In the genomic region with DNA sequence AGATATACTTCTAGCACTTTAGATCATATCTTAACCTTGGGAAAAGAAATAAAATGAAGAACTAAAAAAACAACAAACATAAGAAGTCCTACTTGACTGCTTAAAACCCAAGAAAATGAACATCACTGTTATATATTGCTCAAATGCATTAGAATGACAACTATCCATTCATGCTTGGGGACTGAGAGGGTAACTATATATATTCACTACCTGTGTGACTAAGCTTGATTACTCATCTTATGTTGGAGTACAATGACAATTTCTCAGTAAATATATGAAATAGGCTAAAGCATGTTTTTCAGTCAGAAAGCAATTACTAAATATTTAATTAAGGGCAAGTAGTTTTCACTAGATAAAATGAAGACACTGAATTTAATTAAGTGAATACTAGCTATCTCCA, we compare ENCODE assay signal across 20 cellular contexts. TPM values are rescaled to one million over a fixed set of nuclear protein-coding genes. Genes with fewer than 3 reads are reported as not detected.
DNase-seq lines count a peak whose midpoint lies in the region; ATAC-seq and TF ChIP-seq lines count a peak whose summit lies in the region.
"Had no signal": no experiment of that assay in that cellular context is flagged by ENCODE, and none has a peak within 500 bp of the region (broad histone marks: within the 10 kb centered on the region; RNA-seq: fewer than 3 reads in every experiment).

No MANE protein-coding gene starts in this region.

- no peak overlapping the region for H3K27ac ChIP-seq in stomach
- H3K27ac ChIP-seq: C4-2B had no signal

- peaks cover 9% of the 10 kb centered on the region for H3K4me1 Mint-ChIP-seq in activated T-cell treated with anti-CD3 and anti-CD28 coated beads, Interleukin-2, amount 50 U/mL, for 24 hours (ENCODE audit: low read depth)
- H3K4me1 Mint-ChIP-seq in activated T-cell treated with anti-CD3 and anti-CD28 coated beads, Interleukin-2, amount 50 U/mL, for 4 hours (ENCODE audit: low read depth), result no peaks in the 10 kb centered on the region
- no peaks in the 10 kb centered on the region for H3K4me1 Mint-ChIP-seq in endothelial cell (ENCODE audit: unreplicated experiment)
- H3K4me1 Mint-ChIP-seq: GM23338 had no signal

- H3K4me3 Mint-ChIP-seq in activated T-cell treated with anti-CD3 and anti-CD28 coated beads, Interleukin-2, amount 50 U/mL, for 24 hours, result no peak overlapping the region
- no peak overlapping the region for H3K4me3 Mint-ChIP-seq in activated T-cell treated with anti-CD3 and anti-CD28 coated beads, Interleukin-2, amount 50 U/mL, for 4 hours
- no peak overlapping the region for H3K4me3 Mint-ChIP-seq in endothelial cell (ENCODE audit: unreplicated experiment)
- H3K4me3 Mint-ChIP-seq: GM23338 had no signal

- TF ChIP-seq EP300 in stomach (IDR thresholded peaks at IDR 0.05), result no peak

- no peaks in the 10 kb centered on the region for H3K4me1 ChIP-seq in stomach

- intact Hi-C loops in stomach (cut with DNase I; ENCODE audit: low total_unique reads), result no loop called here

- H3K27me3 ChIP-seq in stomach, result no peaks in the 10 kb centered on the region

- DNase-seq in activated T-cell treated with anti-CD3 and anti-CD28 coated beads, Interleukin-2, amount 50 U/mL, for 24 hours, result no peak
- no peak for DNase-seq in activated T-cell treated with anti-CD3 and anti-CD28 coated beads, Interleukin-2, amount 50 U/mL, for 4 hours
- peak; percentile 32 for DNase-seq in ELR (ENCODE audit: low read depth)
- peak; percentile 41 for DNase-seq in HT1080 (ENCODE audit: low read depth)
- no peak for DNase-seq in endothelial cell (ENCODE audit: low spot score)
- DNase-seq in stomach, result no peak
- DNase-seq in NCI-H774 (lab: John Stamatoyannopoulos, UW), result no peak
- DNase-seq: DND-41; MM.1S; NCI-H1105; NCI-H2081; NCI-H2171 treated with DMSO at 0.1 percent for 48 hours; NCI-H446; NCI-H69; NK-92 treated with Interleukin-12 subunit alpha and Interleukin-12 subunit beta, amount 100 ng/mL, for 24 hours; SHP77 treated with DMSO at 0.1 percent for 48 hours had no signal

- no peaks in the 10 kb centered on the region for H3K9me3 ChIP-seq in stomach

- peak overlapping the region; percentile 37 for H3K27ac Mint-ChIP-seq in activated T-cell treated with anti-CD3 and anti-CD28 coated beads, Interleukin-2, amount 50 U/mL, for 24 hours
- H3K27ac Mint-ChIP-seq in endothelial cell (ENCODE audit: unreplicated experiment), result peak overlapping the region; percentile 81
- H3K27ac Mint-ChIP-seq: GM23338 had no signal

- TF ChIP-seq CTCF in endothelial cell (IDR thresholded peaks at IDR 0.05; ENCODE audit: unreplicated experiment) (no peak), stomach (IDR thresholded peaks at IDR 0.05) (no peak)

- ATAC-seq in activated T-cell treated with anti-CD3 and anti-CD28 coated beads, Interleukin-2, amount 50 U/mL, for 4 hours, result no peak
- no peak for ATAC-seq in HG02623 (IDR thresholded peaks at IDR 0.05; ENCODE audit: unreplicated experiment)
- ATAC-seq: GM23338, HCT116 had no signal

- no peaks in the 10 kb centered on the region for H3K9me3 Mint-ChIP-seq in activated T-cell treated with anti-CD3 and anti-CD28 coated beads, Interleukin-2, amount 50 U/mL, for 24 hours
- no peaks in the 10 kb centered on the region for H3K9me3 Mint-ChIP-seq in activated T-cell treated with anti-CD3 and anti-CD28 coated beads, Interleukin-2, amount 50 U/mL, for 4 hours
- H3K9me3 Mint-ChIP-seq in endothelial cell (ENCODE audit: unreplicated experiment), result no peaks in the 10 kb centered on the region
- H3K9me3 Mint-ChIP-seq: GM23338 had no signal

- no peaks in the 10 kb centered on the region for H3K27me3 Mint-ChIP-seq in activated T-cell treated with anti-CD3 and anti-CD28 coated beads, Interleukin-2, amount 50 U/mL, for 24 hours
- H3K27me3 Mint-ChIP-seq in activated T-cell treated with anti-CD3 and anti-CD28 coated beads, Interleukin-2, amount 50 U/mL, for 4 hours (ENCODE audit: low read depth), result no peaks in the 10 kb centered on the region
- H3K27me3 Mint-ChIP-seq in endothelial cell (ENCODE audit: unreplicated experiment), result no peaks in the 10 kb centered on the region

- TF ChIP-seq POLR2A in stomach (IDR thresholded peaks at IDR 0.05), result no peak

- H3K4me3 ChIP-seq in stomach, result no peak overlapping the region
- H3K4me3 ChIP-seq: GM23338 had no signal

- peaks cover 9 to 96% (median 79%) of the 10 kb centered on the region in 4 donors for H3K36me3 ChIP-seq in stomach

- peaks cover 79% of the 10 kb centered on the region for H3K36me3 Mint-ChIP-seq in activated T-cell treated with anti-CD3 and anti-CD28 coated beads, Interleukin-2, amount 50 U/mL, for 24 hours (ENCODE audit: low read depth)
- peaks cover 42% of the 10 kb centered on the region for H3K36me3 Mint-ChIP-seq in activated T-cell treated with anti-CD3 and anti-CD28 coated beads, Interleukin-2, amount 50 U/mL, for 4 hours (ENCODE audit: insufficient read depth)
- H3K36me3 Mint-ChIP-seq in endothelial cell (ENCODE audit: low read depth, unreplicated experiment), result peaks cover 7% of the 10 kb centered on the region

RNA-seq across cellular contexts. Expression of a gene that starts 40.1 kb away (rescaled TPM):
- 10 to 100 TPM; 52.2 to 59.7 (median 56.1) TPM for total RNA-seq in activated T-cell treated with anti-CD3 and anti-CD28 coated beads, Interleukin-2, amount 50 U/mL, for 4 hours
- total RNA-seq in HT1080 (2014; rRNA removed; shearing (Covaris generic)), result 19.8 and 19.9 TPM in 2 replicates
- polyA plus RNA-seq in HT1080 (2015; cell fraction: cytosol; rRNA removed), result 11.9 and 12.9 TPM in 2 replicates
- polyA plus RNA-seq in HT1080 (2015; cell fraction: nucleus; rRNA removed), result 36.8 and 43.4 TPM in 2 replicates
- 44.9 TPM for total RNA-seq in endothelial cell (ENCODE audit: unreplicated experiment)
- 10 to 100 TPM; 13.9 to 67.1 (median 23.7) TPM for total RNA-seq in stomach
- polyA plus RNA-seq in stomach, result 10 to 100 TPM in 1 of 3 donors, 1 to 10 TPM in 2; 8.5 to 11.7 (median 8.9) TPM

Comparison
In these comparisons a context has a peak if more than half of its experiments do, and no peak if none do; other contexts are left out.
1. DNase-seq: peak in ELR (single experiment) and HT1080 (single experiment); none in activated T-cell treated with anti-CD3 and anti-CD28 coated beads, Interleukin-2, amount 50 U/mL, for 24 hours (single experiment), activated T-cell treated with anti-CD3 and anti-CD28 coated beads, Interleukin-2, amount 50 U/mL, for 4 hours (single experiment), endothelial cell (single experiment), stomach (single experiment) and NCI-H774 (single experiment).